ENCODE assay signal across 20 cellular contexts in the genomic region with DNA sequence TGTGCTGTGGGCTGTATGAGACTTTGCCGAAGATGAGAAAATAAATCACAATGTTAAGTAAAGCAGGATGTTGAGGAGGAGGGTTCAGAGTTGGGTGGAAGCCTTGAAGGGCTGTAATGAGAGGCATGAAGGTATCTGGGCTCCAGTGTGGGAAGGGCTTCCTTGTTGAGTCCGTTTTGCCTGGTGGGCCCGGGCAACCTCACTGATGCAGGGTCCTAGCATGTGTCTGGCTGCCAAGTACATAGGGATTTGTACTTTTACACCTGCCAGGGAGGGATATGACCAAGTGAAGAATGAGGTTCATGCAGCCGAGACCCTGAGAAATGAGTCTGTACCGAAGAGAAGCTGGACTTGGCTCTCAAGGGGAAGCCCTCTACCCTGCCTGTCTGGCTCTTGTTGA. TPM values are rescaled to one million over a fixed set of nuclear protein-coding genes. Genes with fewer than 3 reads are reported as not detected.
"Had no signal": no experiment of that assay in that cellular context is flagged by ENCODE, and none has a peak within 500 bp of the region (broad histone marks: within the 10 kb centered on the region; RNA-seq: fewer than 3 reads in every experiment).

No MANE protein-coding gene starts in this region.

- H3K9me3 ChIP-seq: body of pancreas, left lung, prostate gland, right atrium auricular region, tibial artery had no signal

- DNase-seq: activated CD4-positive, alpha-beta memory T cell treated with anti-CD3 and anti-CD28 coated beads, Interleukin-2, amount 10 ng/mL, durations not matched to agents 7 days and 5 days; activated CD4-positive, alpha-beta T cell treated with anti-CD3 and anti-CD28 coated beads for 48 hours; activated CD4-positive, CD25-positive, alpha-beta regulatory T cell; activated CD8-positive, alpha-beta memory T cell treated with anti-CD3 and anti-CD28 coated beads, Interleukin-2, amount 10 ng/mL, durations not matched to agents 7 days and 5 days; activated naive CD4-positive, alpha-beta T cell; activated naive CD8-positive, alpha-beta T cell treated with anti-CD3 and anti-CD28 coated beads for 36 hours; activated T-cell treated with anti-CD3 and anti-CD28 coated beads, Interleukin-2, amount 50 U/mL, for 1 hour; amniotic stem cell; body of pancreas; foreskin fibroblast; kidney; left lung; stimulated activated CD4-positive, alpha-beta T cell treated with anti-CD3 and anti-CD28 coated beads, Interleukin-2, amount 100 ng/mL, for 24 hours; stimulated activated naive CD4-positive, alpha-beta T cell treated with Interleukin-2 at 50 U/mL for 16 hours; substantia nigra; tibial artery had no signal

- H3K27me3 ChIP-seq: body of pancreas, left lung, right atrium auricular region, tibial artery had no signal

- H3K4me3 ChIP-seq: body of pancreas, left lung, prostate gland, right atrium auricular region, tibial artery had no signal

- ATAC-seq: activated CD8-positive, alpha-beta memory T cell treated with anti-CD3 and anti-CD28 coated beads, Interleukin-2, amount 10 ng/mL, durations not matched to agents 7 days and 5 days; activated T-helper 17 cell treated with anti-CD3 and anti-CD28 coated beads, Interleukin-2, amount 50 U/mL, for 72 hours; body of pancreas; left lung had no signal

- H3K36me3 ChIP-seq: left lung, prostate gland, right atrium auricular region, tibial artery had no signal

- H3K4me1 ChIP-seq: body of pancreas, left lung, prostate gland, right atrium auricular region, tibial artery had no signal

- H3K27ac ChIP-seq: body of pancreas, epithelial cell of prostate, left lung, prostate gland, right atrium auricular region, tibial artery had no signal

RNA-seq across cellular contexts. Expression of gene DPYSL3, which starts 58.8 kb away (rescaled TPM):
- total RNA-seq: activated CD4-positive, alpha-beta memory T cell treated with anti-CD3 and anti-CD28 coated beads, Interleukin-2, amount 10 ng/mL, durations not matched to agents 7 days and 5 days had no signal
